Comparison of ENCODE assay signal across 8 cellular contexts in genomic region chr12:54370218-54370730, GRCh38. TPM values are rescaled to one million over a fixed set of nuclear protein-coding genes. Genes with fewer than 3 reads are reported as not detected.
A peak's percentile ranks its signal among the peaks of the same experiment; 100 is the strongest.
DNase-seq lines count a peak whose midpoint lies in the region; ATAC-seq and TF ChIP-seq lines count a peak whose summit lies in the region.

No MANE protein-coding gene starts in this region.

- H3K4me2 ChIP-seq in PC-3 (ENCODE audit: low read length): peak overlapping the region; percentile 84

- intact Hi-C loops in PC-3 (cut with micrococcal nuclease): no loop called here
- intact Hi-C loops in dorsolateral prefrontal cortex (cut with DNase I): loop anchor here (1.0 to 10.0 kb wide), 3 partner anchors 9 to 365 kb away; partner anchors contain the start of genes HOXC8 (in 2 of the 2) and HOXC9 (in 2 of the 2)

- peak; percentile 77 for ATAC-seq in PC-3

- CTCF ChIA-PET in PC-3 (lab: Charles Lee): interaction anchor here (0.6 to 1.8 kb wide), 6 partner anchors 10 to 432 kb away, joined by 3 to 26 read pairs (median 6); partner anchors contain the start of gene COPZ1

- H3K9me3 ChIP-seq in PC-3 (ENCODE audit: low read length) (no peaks in the 10 kb centered on the region), liver (ENCODE audit: control insufficient read depth in 4 of 4, low read length in 3 of 4) (no peaks in the 10 kb centered on the region)

- H3K27ac ChIP-seq in PC-3 (ENCODE audit: low read length) (no peak overlapping the region), dorsolateral prefrontal cortex (peak overlapping the region in 30 of 59 donors; percentile 1 to 79 (median 56)), liver (ENCODE audit: low read depth in 1 of 2, low read length in 2 of 2) (no peak overlapping the region)

- TF ChIP-seq RAD21 in liver (IDR thresholded peaks at IDR 0.05): peak; percentile 50 to 73

- POLR2A ChIA-PET in PC-3 (lab: Charles Lee; ENCODE audit: unreplicated experiment): interaction anchor here (0.6 kb wide), 1 partner anchor 128 kb away, joined by 3 read pairs; no protein-coding TSS in a partner anchor

- H3K4me1 ChIP-seq in PC-3 (ENCODE audit: insufficient read depth, low read length) (peaks cover 27% of the 10 kb centered on the region), liver (ENCODE audit: control insufficient read depth in 4 of 4, insufficient read depth in 4 of 4, low read length in 3 of 4) (peaks cover 0 to 5% (median 3%) of the 10 kb centered on the region in 4 donors)

- no peaks in the 10 kb centered on the region for H3K79me2 ChIP-seq in PC-3 (ENCODE audit: low read length)

- H3K36me3 ChIP-seq in PC-3 (ENCODE audit: low read depth, low read length) (no peaks in the 10 kb centered on the region), liver (ENCODE audit: control insufficient read depth in 4 of 4, insufficient read depth in 3 of 4, low read depth in 1 of 4, low read length in 3 of 4) (peaks cover 0 to 8% (median 0%) of the 10 kb centered on the region in 4 donors)

- H3K4me3 ChIP-seq in PC-3 (ENCODE audit: low read length) (peak overlapping the region; percentile 64), dorsolateral prefrontal cortex (peak overlapping the region in 57 of 59 donors; percentile 10 to 66 (median 45)), liver (ENCODE audit: low read depth in 1 of 3, low read length in 3 of 3) (peak overlapping the region in 1 of 3 donors; percentile 7)

- TF ChIP-seq CTCF in PC-3 (conservative IDR thresholded peaks at IDR 0.05; ENCODE audit: low read depth, low read length) (peak; percentile 80), dorsolateral prefrontal cortex (IDR thresholded peaks at IDR 0.05 in 54 of 56, conservative IDR thresholded peaks at IDR 0.05 in 2 of 56; ENCODE audit: low read depth in 1 of 56, partially characterized antibody in 56 of 56) (peak; percentile 74 to 98 (median 95)), liver (IDR thresholded peaks at IDR 0.05; ENCODE audit: low read depth, low read length, missing input control) (peak; percentile 83)

- WGBS in liver: 41% methylated on average over 39 of the region's 39 CpGs

- peak overlapping the region; percentile 63; the same call in 1 of the 2 replicates for H2AFZ ChIP-seq in PC-3 (ENCODE audit: low read length)

- H3K9ac ChIP-seq in PC-3 (ENCODE audit: low read length) (peak overlapping the region; percentile 7; the same call in 1 of the 2 replicates), liver (ENCODE audit: low read depth in 1 of 2, low read length in 2 of 2) (no peak overlapping the region)

- BruUV-seq in PC-3 (replicated peaks; lab: Mats Ljungman, UMichigan): no TSS peak

- no peaks in the 10 kb centered on the region for H3K27me3 ChIP-seq in PC-3 (ENCODE audit: low read length)
- H3K27me3 ChIP-seq in dorsolateral prefrontal cortex: no peaks in the 10 kb centered on the region
- no peaks in the 10 kb centered on the region for H3K27me3 ChIP-seq in liver (ENCODE audit: control insufficient read depth in 4 of 4, insufficient read depth in 4 of 4, low read length in 3 of 4)

- no peaks in the 10 kb centered on the region for H4K20me1 ChIP-seq in PC-3 (ENCODE audit: low read length)

- peak; percentile 76 for DNase-seq in activated CD8-positive, alpha-beta memory T cell treated with anti-CD3 and anti-CD28 coated beads for 24 hours
- no peak for DNase-seq in activated CD8-positive, alpha-beta memory T cell treated with anti-CD3 and anti-CD28 coated beads, Interleukin-2, amount 50 U/mL, for 48 hours
- DNase-seq in PC-3 (peak; percentile 86), dorsolateral prefrontal cortex (peak; percentile 56 to 86 (median 68)), stromal cell of bone marrow (ENCODE audit: low read depth) (peak; percentile 67), UCSD-AML1 (lab: John Stamatoyannopoulos, UW; ENCODE audit: unreplicated experiment) (no peak), NOMO-1 (lab: John Stamatoyannopoulos, UW; ENCODE audit: unreplicated experiment in 2 of 2) (no peak)

- H3K9me2 ChIP-seq in PC-3 (replicated peaks; ENCODE audit: low read length): no peaks in the 10 kb centered on the region

- H3F3A ChIP-seq in PC-3 (ENCODE audit: low read length, unreplicated experiment): no peaks in the 10 kb centered on the region

TF ChIP-seq in liver, 16 proteins besides CTCF, POLR2A, EP300 and RAD21:
- no peak for TF ChIP-seq MAX (IDR thresholded peaks at IDR 0.05)
- no peak for TF ChIP-seq GABPA (IDR thresholded peaks at IDR 0.05 in 1 of 2, conservative IDR thresholded peaks at IDR 0.05 in 1 of 2)
- TF ChIP-seq NR2F2 (IDR thresholded peaks at IDR 0.05): no peak
- TF ChIP-seq YY1 (IDR thresholded peaks at IDR 0.05): no peak
- no peak for TF ChIP-seq HNF4A (conservative IDR thresholded peaks at IDR 0.05)

RNA-seq across cellular contexts. Expression of gene GPR84, which starts 6.0 kb away (rescaled TPM):
- total RNA-seq in PC-3 (2014; rRNA removed) (not detected in 2 replicates), dorsolateral prefrontal cortex (1 to 10 TPM in 52 of 120 experiments, under 1 TPM in 51, not detected in 17; 0.22 to 7.8 (median 1.0) TPM), liver (under 1 TPM; 0.33 to 0.37 TPM)
- under 1 TPM in 1 of 2 donors, not detected in 1; 0.09 TPM for polyA plus RNA-seq in liver

RNA-seq across cellular contexts. Expression of gene ZNF385A, which starts 14.3 kb away (rescaled TPM):
- 1.8 and 5.0 TPM in 2 replicates for total RNA-seq in PC-3 (2014; rRNA removed)
- total RNA-seq in dorsolateral prefrontal cortex: 100 to 1,000 TPM in 10 of 120 experiments, 10 to 100 TPM in 110; 41.0 to 204 (median 73.8) TPM
- total RNA-seq in liver: 1 to 10 TPM; 2.8 to 4.0 TPM
- 1 to 10 TPM; 2.5 to 2.8 TPM for polyA plus RNA-seq in liver

RNA-seq across cellular contexts. Expression of gene COPZ1, which starts 45.3 kb away (rescaled TPM):
- total RNA-seq in PC-3 (2014; rRNA removed): 121 and 156 TPM in 2 replicates
- 100 to 1,000 TPM in 3 of 120 experiments, 10 to 100 TPM in 117; 56.8 to 104 (median 78.9) TPM for total RNA-seq in dorsolateral prefrontal cortex
- total RNA-seq in liver: 10 to 100 TPM; 54.6 to 87.7 TPM
- polyA plus RNA-seq in liver: 10 to 100 TPM; 71.9 to 92.6 TPM

RNA-seq across cellular contexts. Expression of gene ITGA5, which starts 48.8 kb away (rescaled TPM):
- total RNA-seq in PC-3 (2014; rRNA removed) (35.9 and 38.2 TPM in 2 replicates), dorsolateral prefrontal cortex (10 to 100 TPM in 71 of 120 experiments, 1 to 10 TPM in 49; 3.0 to 60.5 (median 11.1) TPM), liver (10 to 100 TPM; 52.2 to 60.7 TPM)
- 10 to 100 TPM; 26.6 to 27.1 TPM for polyA plus RNA-seq in liver

Comparison
In these comparisons a context has a peak if more than half of its experiments do, and no peak if none do; other contexts are left out.
1. DNase-seq: peak in activated CD8-positive, alpha-beta memory T cell treated with anti-CD3 and anti-CD28 coated beads for 24 hours (single experiment), PC-3 (single experiment), dorsolateral prefrontal cortex (10 of 10) and stromal cell of bone marrow (single experiment); none in activated CD8-positive, alpha-beta memory T cell treated with anti-CD3 and anti-CD28 coated beads, Interleukin-2, amount 50 U/mL, for 48 hours (single experiment), UCSD-AML1 (single experiment) and NOMO-1 (0 of 2).
2. H3K27ac ChIP-seq: peak in dorsolateral prefrontal cortex (30 of 59); none in PC-3 (single experiment) and liver (0 of 2).
3. Peak in every context shown above with its lines, with median percentiles within 50 percentile points of each other: CTCF ChIP-seq.